Comparison of ENCODE assay signal across 24 cellular contexts in genomic region chr6:112034236-112034990, GRCh38. TPM values are rescaled to one million over a fixed set of nuclear protein-coding genes. Genes with fewer than 3 reads are reported as not detected.
DNase-seq lines count a peak whose midpoint lies in the region; ATAC-seq, FAIRE-seq and TF ChIP-seq lines count a peak whose summit lies in the region.
"Had no signal": no experiment of that assay in that cellular context is flagged by ENCODE, and none has a peak within 500 bp of the region (broad histone marks: within the 10 kb centered on the region; RNA-seq: fewer than 3 reads in every experiment).

No MANE protein-coding gene starts in this region.

- TF ChIP-seq CTCF in HepG2 (CRISPR knock-in tag; IDR thresholded peaks at IDR 0.05) (no peak), right lobe of liver (IDR thresholded peaks at IDR 0.05) (no peak), tibial nerve (IDR thresholded peaks at IDR 0.05) (no peak)

- peak overlapping the region; percentile 85 for H3K27ac Mint-ChIP-seq in activated naive CD8-positive, alpha-beta T cell treated with anti-CD3 and anti-CD28 coated beads for 36 hours
- H3K27ac Mint-ChIP-seq in naive thymus-derived CD8-positive, alpha-beta T cell = peak overlapping the region in 8 of 10 donors; percentile 37 to 88 (median 54)
- H3K27ac Mint-ChIP-seq: nephron progenitor cell had no signal

- CTCF ChIA-PET in HepG2 (lab: Yijun Ruan, JAX; ENCODE audit: low intra/inter-chr PET ratio, low total read pairs) = no interaction called here

- in situ Hi-C loops in HepG2 (cut with HindIII; ENCODE audit: extremely low pct_ligation_motif_present, low pct_unique_long_range_greater_than_20kb) = no loop called here

- H3K36me3 ChIP-seq in HepG2 (replicated peaks in 1 of 2; ENCODE audit: control insufficient read depth in 1 of 2, insufficient read depth in 2 of 2, low read length in 2 of 2) = no peaks in the 10 kb centered on the region
- no peaks in the 10 kb centered on the region for H3K36me3 ChIP-seq in right lobe of liver
- no peaks in the 10 kb centered on the region for H3K36me3 ChIP-seq in tibial nerve
- H3K36me3 ChIP-seq: spleen had no signal

- no peaks in the 10 kb centered on the region for H4K20me1 ChIP-seq in HepG2 (ENCODE audit: insufficient read depth, low read length)

- H3K27me3 ChIP-seq in HepG2 (ENCODE audit: control insufficient read depth in 1 of 2, insufficient read depth in 2 of 2, low read length in 2 of 2) (peaks cover 0 to 10% of the 10 kb centered on the region in 2 experiments; a peak in 3 of 5 replicates), right lobe of liver (no peaks in the 10 kb centered on the region), tibial nerve (no peaks in the 10 kb centered on the region)
- H3K27me3 ChIP-seq: spleen, testis had no signal

- intact Hi-C loops in HepG2 (cut with micrococcal nuclease; ENCODE audit: unreplicated experiment) (no loop called here), right lobe of liver (cut with DNase I) (no loop called here)

- peak; percentile 52 for ATAC-seq in HepG2
- no peak for ATAC-seq in right lobe of liver
- ATAC-seq in naive thymus-derived CD8-positive, alpha-beta T cell = no peak
- ATAC-seq in HG02852 (IDR thresholded peaks at IDR 0.05; ENCODE audit: unreplicated experiment) = no peak

- no peak overlapping the region for H3K4me2 ChIP-seq in HepG2 (ENCODE audit: low read depth, low read length)

- TF ChIP-seq POLR2A in HepG2 (IDR thresholded peaks at IDR 0.05; ENCODE audit: insufficient read depth in 1 of 2, low read depth in 2 of 2, low read length in 2 of 2) = no peak
- no peak for TF ChIP-seq POLR2A in right lobe of liver (IDR thresholded peaks at IDR 0.05)
- no peak for TF ChIP-seq POLR2A in tibial nerve (IDR thresholded peaks at IDR 0.05)

- H3K79me2 ChIP-seq in HepG2 (ENCODE audit: insufficient read depth, low read length) = no peaks in the 10 kb centered on the region

- POLR2A ChIA-PET in HepG2 (lab: Yijun Ruan, JAX) = no interaction called here
- POLR2A ChIA-PET in naive thymus-derived CD8-positive, alpha-beta T cell (lab: Charles Lee) = interaction anchor here (0.9 kb wide), 1 partner anchor 8 kb away, joined by 3 read pairs; no protein-coding TSS in a partner anchor

- no peak overlapping the region for H3K9ac ChIP-seq in HepG2 (ENCODE audit: insufficient read depth, low read depth, low read length)

- H2AFZ ChIP-seq in HepG2 (ENCODE audit: low read length) = no peak overlapping the region

- WGBS in HepG2 (ENCODE audit: low lambda C conversion rate) = 29% methylated on average over 6 of the region's 6 CpGs
- WGBS in right lobe of liver (ENCODE audit: insufficient coverage, low coverage, low lambda C conversion rate, missing lambda C conversion rate) = 91% methylated on average over 6 of the region's 6 CpGs
- WGBS in tibial nerve, 2 donors = 80 to 85% methylated on average over 6 of the region's 6 CpGs

- FAIRE-seq in HepG2 (lab: Jason Lieb, UNC) = no peak
- FAIRE-seq: bronchial epithelial cell, RCC 7860 had no signal

- no peak overlapping the region for H3K4me3 Mint-ChIP-seq in activated naive CD8-positive, alpha-beta T cell treated with anti-CD3 and anti-CD28 coated beads for 36 hours
- H3K4me3 Mint-ChIP-seq in naive thymus-derived CD8-positive, alpha-beta T cell = peak overlapping the region in 4 of 10 donors; percentile 14 to 61 (median 24)
- H3K4me3 Mint-ChIP-seq: nephron progenitor cell had no signal

- peaks cover 81% of the 10 kb centered on the region for H3K4me1 Mint-ChIP-seq in activated naive CD8-positive, alpha-beta T cell treated with anti-CD3 and anti-CD28 coated beads for 36 hours
- peaks cover 34 to 83% (median 76%) of the 10 kb centered on the region in 4 donors for H3K4me1 Mint-ChIP-seq in naive thymus-derived CD8-positive, alpha-beta T cell

- BruUV-seq in HepG2 (replicated peaks; lab: Mats Ljungman, UMichigan) = no TSS peak

- no peak for TF ChIP-seq RAD21 in HepG2 (CRISPR knock-in tag; IDR thresholded peaks at IDR 0.05)

- no peak overlapping the region for H3K27ac ChIP-seq in HepG2 (ENCODE audit: extremely low read length, insufficient read depth, low read length)
- no peak overlapping the region for H3K27ac ChIP-seq in right lobe of liver
- peak overlapping the region; percentile 65 to 96 (median 86) for H3K27ac ChIP-seq in tibial nerve
- H3K27ac ChIP-seq: spleen, testis had no signal

- H3K36me3 Mint-ChIP-seq in activated naive CD8-positive, alpha-beta T cell treated with anti-CD3 and anti-CD28 coated beads for 36 hours = peaks cover 13% of the 10 kb centered on the region
- H3K36me3 Mint-ChIP-seq in naive thymus-derived CD8-positive, alpha-beta T cell = peaks cover 0 to 3% (median 0%) of the 10 kb centered on the region in 3 donors

- no peaks in the 10 kb centered on the region for H3K27me3 Mint-ChIP-seq in activated naive CD8-positive, alpha-beta T cell treated with anti-CD3 and anti-CD28 coated beads for 36 hours
- H3K27me3 Mint-ChIP-seq in naive thymus-derived CD8-positive, alpha-beta T cell = no peaks in the 10 kb centered on the region

- DNase-seq in HepG2 (ENCODE audit: low spot score) (no peak), right lobe of liver (no peak), tibial nerve (ENCODE audit: low spot score in 2 of 2) (no peak), NCI-H526 treated with DMSO at 0.1 percent for 48 hours (lab: John Stamatoyannopoulos, UW) (no peak), dedifferentiated amniotic fluid mesenchymal stem cell (ENCODE audit: extremely low spot score) (no peak)
- no peak for DNase-seq in activated naive CD8-positive, alpha-beta T cell treated with anti-CD3 and anti-CD28 coated beads for 36 hours
- no peak for DNase-seq in naive thymus-derived CD8-positive, alpha-beta T cell
- DNase-seq: activated CD4-positive, CD25-positive, alpha-beta regulatory T cell; activated CD8-positive, alpha-beta memory T cell treated with anti-CD3 and anti-CD28 coated beads, Interleukin-2, amount 50 U/mL, for 48 hours; DMS79 treated with DMSO at 0.1 percent for 48 hours; KG1; kidney glomerular epithelial cell; NCI-H2029; nephron progenitor cell; NK-92 treated with Interleukin-12 subunit alpha and Interleukin-12 subunit beta, amount 100 ng/mL, for 24 hours; spleen; testis had no signal

- peaks cover 23% of the 10 kb centered on the region for H3K4me1 ChIP-seq in HepG2 (ENCODE audit: insufficient read depth, low read length)
- peaks cover 0 to 19% (median 6%) of the 10 kb centered on the region in 4 donors for H3K4me1 ChIP-seq in right lobe of liver
- H3K4me1 ChIP-seq in tibial nerve = peaks cover 0 to 94% (median 43%) of the 10 kb centered on the region in 4 donors

- TF ChIP-seq EP300 in HepG2 (IDR thresholded peaks at IDR 0.05; ENCODE audit: low read depth in 2 of 2, low read length in 2 of 2) = no peak
- TF ChIP-seq EP300 in HepG2 (CRISPR knock-in tag; IDR thresholded peaks at IDR 0.05; ENCODE audit: borderline replicate concordance) = no peak
- TF ChIP-seq EP300 in tibial nerve (IDR thresholded peaks at IDR 0.05) = no peak

- no peaks in the 10 kb centered on the region for H3K9me3 Mint-ChIP-seq in activated naive CD8-positive, alpha-beta T cell treated with anti-CD3 and anti-CD28 coated beads for 36 hours
- peaks cover 0 to 2% (median 0%) of the 10 kb centered on the region in 9 donors for H3K9me3 Mint-ChIP-seq in naive thymus-derived CD8-positive, alpha-beta T cell
- H3K9me3 Mint-ChIP-seq: nephron progenitor cell had no signal

- H3K9me3 ChIP-seq in HepG2 (ENCODE audit: low read length) (no peaks in the 10 kb centered on the region), right lobe of liver (no peaks in the 10 kb centered on the region), tibial nerve (no peaks in the 10 kb centered on the region)
- H3K9me3 ChIP-seq: spleen, testis had no signal

- H3K4me3 ChIP-seq in HepG2 (replicated peaks in 1 of 3; ENCODE audit: insufficient read depth in 1 of 3, low read depth in 2 of 3, low read length in 3 of 3) (no peak overlapping the region), right lobe of liver (no peak overlapping the region), tibial nerve (no peak overlapping the region)
- H3K4me3 ChIP-seq: spleen, testis had no signal

RNA-seq across cellular contexts. Expression of gene CCN6, which starts 19.5 kb away (rescaled TPM):
- not detected in 2 replicates for total RNA-seq in HepG2 (2016; rRNA removed; fragmentation: Illumina TruSeq; extraction: Trizol)
- total RNA-seq in HepG2 (2016; cell fraction: cytosol; rRNA removed; fragmentation: Illumina TruSeq; extraction: Trizol; ENCODE audit: low read depth) = not detected in 2 replicates
- total RNA-seq in HepG2 (2016; cell fraction: insoluble cytoplasmic fraction; rRNA removed; fragmentation: Illumina TruSeq; extraction: Trizol) = not detected in 2 replicates
- not detected in 2 replicates for total RNA-seq in HepG2 (2016; cell fraction: membrane; rRNA removed; fragmentation: Illumina TruSeq; extraction: Trizol)
- total RNA-seq in HepG2 (2016; cell fraction: nucleus; rRNA removed; fragmentation: Illumina TruSeq; extraction: Trizol) = not detected in 2 replicates
- polyA plus RNA-seq in HepG2 (2011; rRNA removed) = 0.10 TPM in 1 of 2 replicates, not detected in the other
- polyA plus RNA-seq in HepG2 (2011; cell fraction: cytosol; rRNA removed) = 0.10 and 0.21 TPM in 2 replicates
- 0.17 TPM in 1 of 2 replicates, not detected in the other for polyA plus RNA-seq in HepG2 (2011; cell fraction: nucleus; rRNA removed)
- polyA plus RNA-seq in HepG2 (2012) = 0.11 and 0.17 TPM in 2 replicates
- not detected in 2 replicates for polyA plus RNA-seq in HepG2 (2016; cell fraction: cytosol; fragmentation: Illumina TruSeq; extraction: Trizol; ENCODE audit: low read depth)
- not detected in 2 replicates for polyA plus RNA-seq in HepG2 (2016; cell fraction: insoluble cytoplasmic fraction; fragmentation: Illumina TruSeq; extraction: Trizol; ENCODE audit: low read depth)
- not detected in 2 replicates for polyA plus RNA-seq in HepG2 (2016; cell fraction: membrane; fragmentation: Illumina TruSeq; extraction: Trizol; ENCODE audit: low read depth)
- not detected in 2 replicates for polyA plus RNA-seq in HepG2 (2016; cell fraction: nucleus; fragmentation: Illumina TruSeq; extraction: Trizol; ENCODE audit: insufficient read depth, low read depth)
- not detected in 2 replicates for polyA minus RNA-seq in HepG2 (2011; rRNA and poly(A)+ RNA removed; ENCODE audit: low replicate concordance)
- polyA minus RNA-seq in HepG2 (2011; cell fraction: cytosol; rRNA and poly(A)+ RNA removed) = not detected in 2 replicates
- not detected in 2 replicates for polyA minus RNA-seq in HepG2 (2011; cell fraction: nucleus; rRNA and poly(A)+ RNA removed)
- total RNA-seq in right lobe of liver = not detected
- total RNA-seq in activated naive CD8-positive, alpha-beta T cell treated with anti-CD3 and anti-CD28 coated beads for 36 hours = under 1 TPM; 0.19 to 0.30 TPM
- total RNA-seq in naive thymus-derived CD8-positive, alpha-beta T cell = not detected
- under 1 TPM; 0.08 to 0.21 (median 0.09) TPM for polyA plus RNA-seq in naive thymus-derived CD8-positive, alpha-beta T cell
- total RNA-seq in tibial nerve = under 1 TPM in 2 of 4 donors, not detected in 2; 0.39 to 0.42 TPM
- total RNA-seq: bronchial epithelial cell, dermis microvascular lymphatic vessel endothelial cell, mesenteric fat pad, pulmonary artery endothelial cell, SK-MEL-5, spleen had no signal

RNA-seq across cellular contexts. Expression of gene TUBE1, which starts 52.9 kb away (rescaled TPM):
- total RNA-seq in HepG2 (2016; rRNA removed; fragmentation: Illumina TruSeq; extraction: Trizol) (20.8 and 22.6 TPM in 2 replicates), right lobe of liver (10 to 100 TPM; 16.2 to 38.0 (median 27.7) TPM), tibial nerve (10 to 100 TPM; 47.2 to 64.5 (median 50.7) TPM)
- 7.3 and 7.4 TPM in 2 replicates for total RNA-seq in HepG2 (2016; cell fraction: cytosol; rRNA removed; fragmentation: Illumina TruSeq; extraction: Trizol; ENCODE audit: low read depth)
- 22.6 and 24.2 TPM in 2 replicates for total RNA-seq in HepG2 (2016; cell fraction: insoluble cytoplasmic fraction; rRNA removed; fragmentation: Illumina TruSeq; extraction: Trizol)
- 13.3 and 14.4 TPM in 2 replicates for total RNA-seq in HepG2 (2016; cell fraction: membrane; rRNA removed; fragmentation: Illumina TruSeq; extraction: Trizol)
- total RNA-seq in HepG2 (2016; cell fraction: nucleus; rRNA removed; fragmentation: Illumina TruSeq; extraction: Trizol) = 35.6 and 36.6 TPM in 2 replicates
- 17.1 and 17.3 TPM in 2 replicates for polyA plus RNA-seq in HepG2 (2011; rRNA removed)
- polyA plus RNA-seq in HepG2 (2011; cell fraction: cytosol; rRNA removed) = 5.0 and 6.6 TPM in 2 replicates
- 22.2 and 28.1 TPM in 2 replicates for polyA plus RNA-seq in HepG2 (2011; cell fraction: nucleus; rRNA removed)
- 11.8 and 13.5 TPM in 2 replicates for polyA plus RNA-seq in HepG2 (2012)
- 3.4 and 5.1 TPM in 2 replicates for polyA plus RNA-seq in HepG2 (2016; cell fraction: cytosol; fragmentation: Illumina TruSeq; extraction: Trizol; ENCODE audit: low read depth)
- polyA plus RNA-seq in HepG2 (2016; cell fraction: insoluble cytoplasmic fraction; fragmentation: Illumina TruSeq; extraction: Trizol; ENCODE audit: low read depth) = 16.1 and 19.1 TPM in 2 replicates
- 5.3 and 8.3 TPM in 2 replicates for polyA plus RNA-seq in HepG2 (2016; cell fraction: membrane; fragmentation: Illumina TruSeq; extraction: Trizol; ENCODE audit: low read depth)
- polyA plus RNA-seq in HepG2 (2016; cell fraction: nucleus; fragmentation: Illumina TruSeq; extraction: Trizol; ENCODE audit: insufficient read depth, low read depth) = 48.4 and 49.1 TPM in 2 replicates
- polyA minus RNA-seq in HepG2 (2011; rRNA and poly(A)+ RNA removed; ENCODE audit: low replicate concordance) = 5.7 and 6.5 TPM in 2 replicates
- polyA minus RNA-seq in HepG2 (2011; cell fraction: cytosol; rRNA and poly(A)+ RNA removed) = 4.7 and 5.2 TPM in 2 replicates
- polyA minus RNA-seq in HepG2 (2011; cell fraction: nucleus; rRNA and poly(A)+ RNA removed) = 59.6 and 64.6 TPM in 2 replicates
- 10 to 100 TPM; 30.3 to 31.1 TPM for total RNA-seq in activated naive CD8-positive, alpha-beta T cell treated with anti-CD3 and anti-CD28 coated beads for 36 hours
- total RNA-seq in naive thymus-derived CD8-positive, alpha-beta T cell = 10 to 100 TPM; 42.3 to 43.0 TPM
- 10 to 100 TPM; 10.1 to 12.1 (median 11.6) TPM for polyA plus RNA-seq in naive thymus-derived CD8-positive, alpha-beta T cell

RNA-seq across cellular contexts. Expression of gene FAM229B, which starts 53.0 kb away (rescaled TPM):
- 19.5 and 23.7 TPM in 2 replicates for total RNA-seq in HepG2 (2016; rRNA removed; fragmentation: Illumina TruSeq; extraction: Trizol)
- 15.4 and 22.2 TPM in 2 replicates for total RNA-seq in HepG2 (2016; cell fraction: cytosol; rRNA removed; fragmentation: Illumina TruSeq; extraction: Trizol; ENCODE audit: low read depth)
- 15.5 and 25.0 TPM in 2 replicates for total RNA-seq in HepG2 (2016; cell fraction: insoluble cytoplasmic fraction; rRNA removed; fragmentation: Illumina TruSeq; extraction: Trizol)
- total RNA-seq in HepG2 (2016; cell fraction: membrane; rRNA removed; fragmentation: Illumina TruSeq; extraction: Trizol) = 19.0 and 23.1 TPM in 2 replicates
- 6.9 and 8.1 TPM in 2 replicates for total RNA-seq in HepG2 (2016; cell fraction: nucleus; rRNA removed; fragmentation: Illumina TruSeq; extraction: Trizol)
- 8.8 and 11.3 TPM in 2 replicates for polyA plus RNA-seq in HepG2 (2011; rRNA removed)
- 4.6 and 5.4 TPM in 2 replicates for polyA plus RNA-seq in HepG2 (2011; cell fraction: cytosol; rRNA removed)
- 1.2 and 3.0 TPM in 2 replicates for polyA plus RNA-seq in HepG2 (2011; cell fraction: nucleus; rRNA removed)
- 6.8 and 9.1 TPM in 2 replicates for polyA plus RNA-seq in HepG2 (2012)
- 13.1 and 23.5 TPM in 2 replicates for polyA plus RNA-seq in HepG2 (2016; cell fraction: cytosol; fragmentation: Illumina TruSeq; extraction: Trizol; ENCODE audit: low read depth)
- 18.0 and 19.3 TPM in 2 replicates for polyA plus RNA-seq in HepG2 (2016; cell fraction: insoluble cytoplasmic fraction; fragmentation: Illumina TruSeq; extraction: Trizol; ENCODE audit: low read depth)
- 10.6 and 16.7 TPM in 2 replicates for polyA plus RNA-seq in HepG2 (2016; cell fraction: membrane; fragmentation: Illumina TruSeq; extraction: Trizol; ENCODE audit: low read depth)
- 8.0 and 9.9 TPM in 2 replicates for polyA plus RNA-seq in HepG2 (2016; cell fraction: nucleus; fragmentation: Illumina TruSeq; extraction: Trizol; ENCODE audit: insufficient read depth, low read depth)
- 0.58 and 1.4 TPM in 2 replicates for polyA minus RNA-seq in HepG2 (2011; rRNA and poly(A)+ RNA removed; ENCODE audit: low replicate concordance)
- polyA minus RNA-seq in HepG2 (2011; cell fraction: cytosol; rRNA and poly(A)+ RNA removed) = 1.2 and 1.5 TPM in 2 replicates
- polyA minus RNA-seq in HepG2 (2011; cell fraction: nucleus; rRNA and poly(A)+ RNA removed) = 1.5 and 2.0 TPM in 2 replicates
- total RNA-seq in right lobe of liver = 10 to 100 TPM in 2 of 6 experiments, 1 to 10 TPM in 4; 6.3 to 13.9 (median 9.1) TPM
- 1 to 10 TPM; 7.9 to 8.7 TPM for total RNA-seq in activated naive CD8-positive, alpha-beta T cell treated with anti-CD3 and anti-CD28 coated beads for 36 hours
- total RNA-seq in naive thymus-derived CD8-positive, alpha-beta T cell = 1 to 10 TPM; 5.5 to 6.1 TPM
- polyA plus RNA-seq in naive thymus-derived CD8-positive, alpha-beta T cell = 10 to 100 TPM; 12.3 to 18.4 (median 15.4) TPM
- 10 to 100 TPM; 18.0 to 32.1 (median 23.9) TPM for total RNA-seq in tibial nerve

Comparison
In these comparisons a context has a peak if more than half of its experiments do, and no peak if none do; other contexts are left out.
1. H3K27ac ChIP-seq: peak in tibial nerve (4 of 4); none in HepG2 (single experiment) and right lobe of liver (0 of 3).